8 cellular contexts compared by ENCODE assay signal in genomic region chr1:247079141-247079874, GRCh38. TPM values are rescaled to one million over a fixed set of nuclear protein-coding genes. Genes with fewer than 3 reads are reported as not detected.
DNase-seq lines count a peak whose midpoint lies in the region; ATAC-seq and TF ChIP-seq lines count a peak whose summit lies in the region.

No MANE protein-coding gene starts in this region.

- peak overlapping the region; percentile 98 for H3K4me3 Mint-ChIP-seq in glutamatergic neuron (ENCODE audit: unreplicated experiment)

- peaks cover 38% of the 10 kb centered on the region for H3K79me2 ChIP-seq in smooth muscle cell (ENCODE audit: low read depth)

- peak overlapping the region; percentile 90 for H3K27ac Mint-ChIP-seq in glutamatergic neuron (ENCODE audit: unreplicated experiment)

- H3K4me1 ChIP-seq in smooth muscle cell (ENCODE audit: low read depth), result peaks cover 4% of the 10 kb centered on the region

- H3K9ac ChIP-seq in smooth muscle cell (ENCODE audit: low read depth), result peak overlapping the region; percentile 76

- TF ChIP-seq CTCF in VCaP (conservative IDR thresholded peaks at IDR 0.05), result no peak
- TF ChIP-seq CTCF in glutamatergic neuron (IDR thresholded peaks at IDR 0.05; ENCODE audit: partially characterized antibody, unreplicated experiment), result no peak
- TF ChIP-seq CTCF in smooth muscle cell (IDR thresholded peaks at IDR 0.05; ENCODE audit: borderline replicate concordance, insufficient read depth, poor library complexity, severe bottlenecking), result no peak

- H4K20me1 ChIP-seq in smooth muscle cell (ENCODE audit: low read depth), result peaks cover 9% of the 10 kb centered on the region

- H2AFZ ChIP-seq in smooth muscle cell (ENCODE audit: low read depth), result peak overlapping the region; percentile 97

- peaks cover 13% of the 10 kb centered on the region for H3K9me3 Mint-ChIP-seq in glutamatergic neuron (ENCODE audit: unreplicated experiment)

- peaks cover 17% of the 10 kb centered on the region for H3K36me3 Mint-ChIP-seq in glutamatergic neuron (ENCODE audit: unreplicated experiment)

- peak overlapping the region; percentile 95 for H3K4me2 ChIP-seq in smooth muscle cell

- no peaks in the 10 kb centered on the region for H3K27me3 ChIP-seq in smooth muscle cell (ENCODE audit: low read depth)

- no peaks in the 10 kb centered on the region for H3F3A ChIP-seq in smooth muscle cell (ENCODE audit: low read depth)

- H3K4me3 ChIP-seq in smooth muscle cell, result peak overlapping the region; percentile 86

- peaks cover 4% of the 10 kb centered on the region for H3K27me3 Mint-ChIP-seq in glutamatergic neuron (ENCODE audit: unreplicated experiment)

- no peaks in the 10 kb centered on the region for H3K36me3 ChIP-seq in smooth muscle cell (ENCODE audit: low read depth)

- H3K4me1 Mint-ChIP-seq in glutamatergic neuron (ENCODE audit: low read depth, unreplicated experiment), result peaks cover 11% of the 10 kb centered on the region

- no peak for ATAC-seq in esophagus mucosa
- no peak for ATAC-seq in activated CD4-positive, CD25-positive, alpha-beta regulatory T cell treated with anti-CD3 and anti-CD28 coated beads, Interleukin-2, amount 50 U/mL, for 24 hours

- H3K9me3 ChIP-seq in smooth muscle cell (replicated peaks; ENCODE audit: low read depth), result no peaks in the 10 kb centered on the region

- H3K27ac ChIP-seq in VCaP, result peak overlapping the region; percentile 79
- no peak overlapping the region for H3K27ac ChIP-seq in smooth muscle cell (ENCODE audit: low read depth)

- 44% methylated on average over 23 of the region's 23 CpGs for WGBS in smooth muscle cell (ENCODE audit: low lambda C conversion rate)

- DNase-seq in activated CD4-positive, alpha-beta T cell treated with anti-CD3 and anti-CD28 coated beads for 48 hours, result peak; percentile 12
- no peak for DNase-seq in activated CD4-positive, alpha-beta T cell treated with anti-CD3 and anti-CD28 coated beads, Interleukin-2, amount 50 U/mL, for 4 hours
- DNase-seq in glutamatergic neuron (no peak), smooth muscle cell (lab: John Stamatoyannopoulos, UW; ENCODE audit: unreplicated experiment) (no peak), NCI-H2196 (lab: John Stamatoyannopoulos, UW; ENCODE audit: unreplicated experiment) (no peak)

RNA-seq across cellular contexts. Expression of gene ZNF670, which starts 0.7 kb away (rescaled TPM):
- total RNA-seq in glutamatergic neuron (ENCODE audit: unreplicated experiment) (10.7 TPM), smooth muscle cell (3.9 and 6.6 TPM in 2 replicates), esophagus mucosa (1.4 TPM)
- 2.8 and 4.8 TPM in 2 replicates for polyA plus RNA-seq in smooth muscle cell

RNA-seq across cellular contexts. Expression of gene ZNF669, which starts 24.8 kb away (rescaled TPM):
- total RNA-seq in glutamatergic neuron (ENCODE audit: unreplicated experiment) (28.5 TPM), smooth muscle cell (16.3 and 17.2 TPM in 2 replicates), esophagus mucosa (2.6 TPM)
- polyA plus RNA-seq in smooth muscle cell, result 3.7 and 4.6 TPM in 2 replicates
